10 cellular contexts compared by ENCODE assay signal in the genomic region with DNA sequence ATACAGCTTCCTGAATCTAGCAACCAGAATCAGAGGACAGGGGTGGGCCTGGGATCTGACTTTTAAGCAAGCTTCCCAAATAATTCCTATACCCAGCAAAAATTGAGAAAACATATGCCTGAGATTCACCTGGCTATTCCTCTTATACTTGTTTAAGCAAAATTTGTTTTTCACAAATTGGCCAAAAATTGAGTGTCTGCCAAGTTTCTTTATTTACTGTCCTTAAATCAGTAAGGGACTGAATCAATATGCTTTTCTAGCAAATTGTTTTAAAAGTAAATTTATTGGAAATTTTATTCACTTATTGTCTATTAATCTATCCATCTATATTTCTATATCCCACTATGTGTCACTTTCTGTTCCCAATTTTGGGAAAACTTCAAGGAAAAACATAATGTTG.
"Had no signal": no experiment of that assay in that cellular context is flagged by ENCODE, and none has a peak within 500 bp of the region (broad histone marks: within the 10 kb centered on the region; RNA-seq: fewer than 3 reads in every experiment).

No MANE protein-coding gene starts in this region.

- FAIRE-seq: K562 had no signal

- H3K27ac ChIP-seq: GM23248, HL-60 had no signal

- ATAC-seq: HCT116, K562 had no signal

- H3K4me3 ChIP-seq: GM23248, HAP-1, K562 had no signal

- H2AFZ ChIP-seq: GM23248 had no signal

- H3K9me3 ChIP-seq: HAP-1 had no signal

- H3K36me3 ChIP-seq: HAP-1 had no signal

- DNase-seq: GM23248, GOT3, H7, HFFc6, IMR-90, KG1 had no signal

- H3K4me1 ChIP-seq: HAP-1 had no signal

- H3K9ac ChIP-seq: GM23248 had no signal
